1 cellular context compared by ENCODE assay signal in the genomic region with DNA sequence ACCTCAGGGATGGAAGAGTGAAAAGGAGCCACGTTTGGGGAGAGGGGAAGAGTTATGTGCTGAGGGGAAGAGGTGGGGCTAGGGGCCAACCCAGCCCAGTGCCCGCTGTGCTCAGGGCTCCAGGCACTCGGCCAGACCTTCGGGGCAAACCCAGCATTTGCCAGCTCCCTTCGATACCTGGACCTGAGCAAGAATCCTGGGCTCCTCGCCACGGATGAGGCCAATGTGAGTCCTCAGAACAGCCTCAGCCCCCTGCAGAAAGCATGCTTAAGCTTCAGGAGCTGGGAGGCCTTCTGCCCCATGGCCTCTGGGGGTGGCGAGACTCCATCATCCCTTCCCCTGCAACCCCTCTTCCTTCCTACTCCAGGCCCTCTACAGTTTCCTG.
TF ChIP-seq lines count a peak whose summit lies in the region.

No MANE protein-coding gene starts in this region.

TF ChIP-seq in HepG2, 621 proteins besides CTCF, POLR2A, EP300 and RAD21:
- no peak for TF ChIP-seq SMC3 (IDR thresholded peaks at IDR 0.05; ENCODE audit: low read length)
- TF ChIP-seq, protein P1, sequence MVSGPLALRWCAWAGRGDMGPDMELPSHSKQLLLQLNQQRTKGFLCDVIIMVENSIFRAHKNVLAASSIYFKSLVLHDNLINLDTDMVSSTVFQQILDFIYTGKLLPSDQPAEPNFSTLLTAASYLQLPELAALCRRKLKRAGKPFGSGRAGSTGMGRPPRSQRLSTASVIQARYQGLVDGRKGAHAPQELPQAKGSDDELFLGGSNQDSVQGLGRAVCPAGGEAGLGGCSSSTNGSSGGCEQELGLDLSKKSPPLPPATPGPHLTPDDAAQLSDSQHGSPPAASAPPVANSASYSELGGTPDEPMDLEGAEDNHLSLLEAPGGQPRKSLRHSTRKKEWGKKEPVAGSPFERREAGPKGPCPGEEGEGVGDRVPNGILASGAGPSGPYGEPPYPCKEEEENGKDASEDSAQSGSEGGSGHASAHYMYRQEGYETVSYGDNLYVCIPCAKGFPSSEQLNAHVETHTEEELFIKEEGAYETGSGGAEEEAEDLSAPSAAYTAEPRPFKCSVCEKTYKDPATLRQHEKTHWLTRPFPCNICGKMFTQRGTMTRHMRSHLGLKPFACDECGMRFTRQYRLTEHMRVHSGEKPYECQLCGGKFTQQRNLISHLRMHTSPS (CRISPR knock-in tag; IDR thresholded peaks at IDR 0.05; ENCODE audit: low read depth), result no peak
- TF ChIP-seq ZNF383 (CRISPR knock-in tag; IDR thresholded peaks at IDR 0.05; ENCODE audit: borderline replicate concordance), result no peak
- no peak for TF ChIP-seq ZNF180 (CRISPR knock-in tag; IDR thresholded peaks at IDR 0.05; ENCODE audit: borderline replicate concordance, low read depth)
- TF ChIP-seq, protein P2, sequence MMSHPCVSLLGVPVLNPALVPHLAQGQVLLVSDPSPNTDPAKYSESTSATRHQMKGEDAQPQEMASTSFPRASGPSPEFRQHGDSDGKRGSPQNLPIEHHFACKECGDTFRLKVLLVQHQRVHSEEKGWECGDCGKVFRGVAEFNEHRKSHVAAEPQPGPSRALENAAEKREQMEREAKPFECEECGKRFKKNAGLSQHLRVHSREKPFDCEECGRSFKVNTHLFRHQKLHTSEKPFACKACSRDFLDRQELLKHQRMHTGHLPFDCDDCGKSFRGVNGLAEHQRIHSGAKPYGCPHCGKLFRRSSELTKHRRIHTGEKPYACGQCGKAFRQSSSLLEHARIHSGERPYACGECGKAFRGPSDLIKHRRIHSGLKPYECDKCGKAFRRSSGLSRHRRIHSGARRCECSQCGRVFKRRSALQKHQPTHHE (CRISPR knock-in tag; IDR thresholded peaks at IDR 0.05; ENCODE audit: borderline replicate concordance), result no peak
- no peak for TF ChIP-seq GATA4 (IDR thresholded peaks at IDR 0.05; ENCODE audit: borderline replicate concordance, low read depth)
- TF ChIP-seq ZNF333 (CRISPR knock-in tag; IDR thresholded peaks at IDR 0.05; ENCODE audit: borderline replicate concordance), result 0 out of 2 replicates have a peak, but pooled peaks have one; percentile 3
- no peak for TF ChIP-seq ZNF790 (CRISPR knock-in tag; IDR thresholded peaks at IDR 0.05; ENCODE audit: borderline replicate concordance)
- no peak for TF ChIP-seq FLYWCH1 (CRISPR knock-in tag; IDR thresholded peaks at IDR 0.05)
- TF ChIP-seq ZNF567 (CRISPR knock-in tag; IDR thresholded peaks at IDR 0.05; ENCODE audit: borderline replicate concordance), result no peak
- no peak for TF ChIP-seq CBX1 (IDR thresholded peaks at IDR 0.05; ENCODE audit: low read depth)
- no peak for TF ChIP-seq ZC3H4 (CRISPR knock-in tag; IDR thresholded peaks at IDR 0.05; ENCODE audit: borderline replicate concordance)
- TF ChIP-seq ZNF839 (CRISPR knock-in tag; IDR thresholded peaks at IDR 0.05; ENCODE audit: borderline replicate concordance), result 0 out of 2 replicates have a peak, but pooled peaks have one; percentile 41
- 0 out of 2 replicates have a peak, but pooled peaks have one; percentile 9 for TF ChIP-seq ZNF33B (CRISPR knock-in tag; IDR thresholded peaks at IDR 0.05)
- no peak for TF ChIP-seq GTF3A (CRISPR knock-in tag; conservative IDR thresholded peaks at IDR 0.05)
- TF ChIP-seq ZNF446 (CRISPR knock-in tag; IDR thresholded peaks at IDR 0.05), result 0 out of 2 replicates have a peak, but pooled peaks have one; percentile 39
- no peak for TF ChIP-seq ERF (CRISPR knock-in tag; IDR thresholded peaks at IDR 0.05)
- TF ChIP-seq, protein P3, sequence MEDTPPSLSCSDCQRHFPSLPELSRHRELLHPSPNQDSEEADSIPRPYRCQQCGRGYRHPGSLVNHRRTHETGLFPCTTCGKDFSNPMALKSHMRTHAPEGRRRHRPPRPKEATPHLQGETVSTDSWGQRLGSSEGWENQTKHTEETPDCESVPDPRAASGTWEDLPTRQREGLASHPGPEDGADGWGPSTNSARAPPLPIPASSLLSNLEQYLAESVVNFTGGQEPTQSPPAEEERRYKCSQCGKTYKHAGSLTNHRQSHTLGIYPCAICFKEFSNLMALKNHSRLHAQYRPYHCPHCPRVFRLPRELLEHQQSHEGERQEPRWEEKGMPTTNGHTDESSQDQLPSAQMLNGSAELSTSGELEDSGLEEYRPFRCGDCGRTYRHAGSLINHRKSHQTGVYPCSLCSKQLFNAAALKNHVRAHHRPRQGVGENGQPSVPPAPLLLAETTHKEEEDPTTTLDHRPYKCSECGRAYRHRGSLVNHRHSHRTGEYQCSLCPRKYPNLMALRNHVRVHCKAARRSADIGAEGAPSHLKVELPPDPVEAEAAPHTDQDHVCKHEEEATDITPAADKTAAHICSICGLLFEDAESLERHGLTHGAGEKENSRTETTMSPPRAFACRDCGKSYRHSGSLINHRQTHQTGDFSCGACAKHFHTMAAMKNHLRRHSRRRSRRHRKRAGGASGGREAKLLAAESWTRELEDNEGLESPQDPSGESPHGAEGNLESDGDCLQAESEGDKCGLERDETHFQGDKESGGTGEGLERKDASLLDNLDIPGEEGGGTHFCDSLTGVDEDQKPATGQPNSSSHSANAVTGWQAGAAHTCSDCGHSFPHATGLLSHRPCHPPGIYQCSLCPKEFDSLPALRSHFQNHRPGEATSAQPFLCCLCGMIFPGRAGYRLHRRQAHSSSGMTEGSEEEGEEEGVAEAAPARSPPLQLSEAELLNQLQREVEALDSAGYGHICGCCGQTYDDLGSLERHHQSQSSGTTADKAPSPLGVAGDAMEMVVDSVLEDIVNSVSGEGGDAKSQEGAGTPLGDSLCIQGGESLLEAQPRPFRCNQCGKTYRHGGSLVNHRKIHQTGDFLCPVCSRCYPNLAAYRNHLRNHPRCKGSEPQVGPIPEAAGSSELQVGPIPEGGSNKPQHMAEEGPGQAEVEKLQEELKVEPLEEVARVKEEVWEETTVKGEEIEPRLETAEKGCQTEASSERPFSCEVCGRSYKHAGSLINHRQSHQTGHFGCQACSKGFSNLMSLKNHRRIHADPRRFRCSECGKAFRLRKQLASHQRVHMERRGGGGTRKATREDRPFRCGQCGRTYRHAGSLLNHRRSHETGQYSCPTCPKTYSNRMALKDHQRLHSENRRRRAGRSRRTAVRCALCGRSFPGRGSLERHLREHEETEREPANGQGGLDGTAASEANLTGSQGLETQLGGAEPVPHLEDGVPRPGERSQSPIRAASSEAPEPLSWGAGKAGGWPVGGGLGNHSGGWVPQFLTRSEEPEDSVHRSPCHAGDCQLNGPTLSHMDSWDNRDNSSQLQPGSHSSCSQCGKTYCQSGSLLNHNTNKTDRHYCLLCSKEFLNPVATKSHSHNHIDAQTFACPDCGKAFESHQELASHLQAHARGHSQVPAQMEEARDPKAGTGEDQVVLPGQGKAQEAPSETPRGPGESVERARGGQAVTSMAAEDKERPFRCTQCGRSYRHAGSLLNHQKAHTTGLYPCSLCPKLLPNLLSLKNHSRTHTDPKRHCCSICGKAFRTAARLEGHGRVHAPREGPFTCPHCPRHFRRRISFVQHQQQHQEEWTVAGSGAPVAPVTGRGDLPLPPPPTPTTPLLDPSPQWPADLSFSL (CRISPR knock-in tag; IDR thresholded peaks at IDR 0.05), result 0 out of 2 replicates have a peak, but pooled peaks have one; percentile 27
- TF ChIP-seq HES4 (CRISPR knock-in tag; IDR thresholded peaks at IDR 0.05; ENCODE audit: borderline replicate concordance), result 0 out of 2 replicates have a peak, but pooled peaks have one; percentile 53
- TF ChIP-seq ZNF678 (CRISPR knock-in tag; IDR thresholded peaks at IDR 0.05), result no peak
- TF ChIP-seq, protein P4, sequence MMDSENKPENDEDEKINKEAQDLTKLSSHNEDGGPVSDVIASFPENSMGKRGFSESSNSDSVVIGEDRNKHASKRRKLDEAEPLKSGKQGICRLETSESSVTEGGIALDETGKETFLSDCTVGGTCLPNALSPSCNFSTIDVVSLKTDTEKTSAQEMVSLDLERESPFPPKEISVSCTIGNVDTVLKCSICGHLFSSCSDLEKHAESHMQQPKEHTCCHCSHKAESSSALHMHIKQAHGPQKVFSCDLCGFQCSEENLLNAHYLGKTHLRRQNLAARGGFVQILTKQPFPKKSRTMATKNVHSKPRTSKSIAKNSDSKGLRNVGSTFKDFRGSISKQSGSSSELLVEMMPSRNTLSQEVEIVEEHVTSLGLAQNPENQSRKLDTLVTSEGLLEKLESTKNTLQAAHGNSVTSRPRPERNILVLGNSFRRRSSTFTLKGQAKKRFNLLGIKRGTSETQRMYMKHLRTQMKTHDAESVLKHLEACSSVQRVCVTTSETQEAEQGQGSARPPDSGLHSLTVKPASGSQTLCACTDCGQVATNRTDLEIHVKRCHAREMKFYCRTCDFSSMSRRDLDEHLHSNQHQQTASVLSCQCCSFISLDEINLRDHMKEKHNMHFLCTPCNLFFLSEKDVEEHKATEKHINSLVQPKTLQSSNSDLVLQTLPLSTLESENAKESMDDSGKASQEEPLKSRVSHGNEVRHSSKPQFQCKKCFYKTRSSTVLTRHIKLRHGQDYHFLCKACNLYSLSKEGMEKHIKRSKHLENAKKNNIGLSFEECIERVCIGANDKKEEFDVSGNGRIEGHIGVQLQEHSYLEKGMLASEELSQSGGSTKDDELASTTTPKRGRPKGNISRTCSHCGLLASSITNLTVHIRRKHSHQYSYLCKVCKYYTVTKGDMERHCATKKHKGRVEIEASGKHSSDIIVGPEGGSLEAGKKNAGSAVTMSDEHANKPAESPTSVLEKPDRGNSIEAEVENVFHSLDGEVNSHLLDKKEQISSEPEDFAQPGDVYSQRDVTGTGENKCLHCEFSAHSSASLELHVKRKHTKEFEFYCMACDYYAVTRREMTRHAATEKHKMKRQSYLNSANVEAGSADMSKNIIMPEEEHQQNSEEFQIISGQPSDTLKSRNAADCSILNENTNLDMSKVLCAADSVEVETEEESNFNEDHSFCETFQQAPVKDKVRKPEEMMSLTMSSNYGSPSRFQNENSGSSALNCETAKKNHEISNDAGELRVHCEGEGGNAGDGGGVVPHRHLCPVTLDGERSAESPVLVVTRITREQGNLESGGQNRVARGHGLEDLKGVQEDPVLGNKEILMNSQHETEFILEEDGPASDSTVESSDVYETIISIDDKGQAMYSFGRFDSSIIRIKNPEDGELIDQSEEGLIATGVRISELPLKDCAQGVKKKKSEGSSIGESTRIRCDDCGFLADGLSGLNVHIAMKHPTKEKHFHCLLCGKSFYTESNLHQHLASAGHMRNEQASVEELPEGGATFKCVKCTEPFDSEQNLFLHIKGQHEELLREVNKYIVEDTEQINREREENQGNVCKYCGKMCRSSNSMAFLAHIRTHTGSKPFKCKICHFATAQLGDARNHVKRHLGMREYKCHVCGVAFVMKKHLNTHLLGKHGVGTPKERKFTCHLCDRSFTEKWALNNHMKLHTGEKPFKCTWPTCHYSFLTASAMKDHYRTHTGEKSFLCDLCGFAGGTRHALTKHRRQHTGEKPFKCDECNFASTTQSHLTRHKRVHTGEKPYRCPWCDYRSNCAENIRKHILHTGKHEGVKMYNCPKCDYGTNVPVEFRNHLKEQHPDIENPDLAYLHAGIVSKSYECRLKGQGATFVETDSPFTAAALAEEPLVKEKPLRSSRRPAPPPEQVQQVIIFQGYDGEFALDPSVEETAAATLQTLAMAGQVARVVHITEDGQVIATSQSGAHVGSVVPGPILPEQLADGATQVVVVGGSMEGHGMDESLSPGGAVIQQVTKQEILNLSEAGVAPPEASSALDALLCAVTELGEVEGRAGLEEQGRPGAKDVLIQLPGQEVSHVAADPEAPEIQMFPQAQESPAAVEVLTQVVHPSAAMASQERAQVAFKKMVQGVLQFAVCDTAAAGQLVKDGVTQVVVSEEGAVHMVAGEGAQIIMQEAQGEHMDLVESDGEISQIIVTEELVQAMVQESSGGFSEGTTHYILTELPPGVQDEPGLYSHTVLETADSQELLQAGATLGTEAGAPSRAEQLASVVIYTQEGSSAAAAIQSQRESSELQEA (CRISPR knock-in tag; IDR thresholded peaks at IDR 0.05; ENCODE audit: not compliant biosample characterization), result peak; percentile 18
- TF ChIP-seq ZNF761 (CRISPR knock-in tag; conservative IDR thresholded peaks at IDR 0.05), result no peak
- 0 out of 2 replicates have a peak, but pooled peaks have one; percentile 60 for TF ChIP-seq ZNF260 (CRISPR knock-in tag; IDR thresholded peaks at IDR 0.05; ENCODE audit: borderline replicate concordance, low read depth)
